In the genomic region with DNA sequence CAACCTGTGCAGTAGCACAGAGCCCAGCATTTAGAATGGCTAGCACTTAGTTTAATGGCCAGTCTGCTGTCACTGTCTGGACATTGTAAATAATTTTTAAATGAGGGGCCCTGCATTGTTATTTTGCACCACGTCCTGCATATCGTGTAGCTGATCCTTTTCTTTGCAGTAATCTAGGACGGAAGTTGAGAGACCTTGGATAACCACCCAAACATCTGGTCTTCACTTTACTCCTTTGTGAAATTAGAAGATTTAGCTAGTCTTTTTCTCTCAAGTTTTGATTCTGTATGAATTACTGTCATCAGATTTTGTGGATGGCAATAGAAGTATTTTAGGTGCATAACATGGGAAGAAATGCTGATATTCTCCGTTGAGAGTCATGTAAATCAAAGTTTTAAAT, we compare ENCODE assay signal across 8 cellular contexts. TPM values are rescaled to one million over a fixed set of nuclear protein-coding genes. Genes with fewer than 3 reads are reported as not detected.
A peak's percentile ranks its signal among the peaks of the same experiment; 100 is the strongest.
DNase-seq lines count a peak whose midpoint lies in the region; ATAC-seq and TF ChIP-seq lines count a peak whose summit lies in the region.

No MANE protein-coding gene starts in this region.

- H3K9ac ChIP-seq in skeletal muscle tissue (ENCODE audit: low read depth in 1 of 3, low read length in 3 of 3): peak overlapping the region; percentile 14 to 92 (median 40)

- peak overlapping the region; percentile 41 for H3K27ac Mint-ChIP-seq in T-helper 2 cell treated with Interferon-gamma antibody and Interleukin-4, amounts not matched to agents 5 μg/mL and 100 μg/mL, for 36 hours

- TF ChIP-seq POLR2A in Peyer's patch (IDR thresholded peaks at IDR 0.05): no peak

- H3K36me3 ChIP-seq in Peyer's patch (no peaks in the 10 kb centered on the region), skeletal muscle tissue (ENCODE audit: control insufficient read depth in 3 of 3, insufficient read depth in 3 of 3, low read length in 3 of 3) (peaks cover 0 to 26% (median 0%) of the 10 kb centered on the region in 3 donors)

- no peak for ATAC-seq in HG03342 (IDR thresholded peaks at IDR 0.05; ENCODE audit: unreplicated experiment)

- H3K36me3 Mint-ChIP-seq in T-helper 2 cell treated with Interferon-gamma antibody and Interleukin-4, amounts not matched to agents 5 μg/mL and 100 μg/mL, for 36 hours (ENCODE audit: low read depth): peaks cover 19% of the 10 kb centered on the region

- peaks cover under 1% of the 10 kb centered on the region for H3K27me3 Mint-ChIP-seq in T-helper 2 cell treated with Interferon-gamma antibody and Interleukin-4, amounts not matched to agents 5 μg/mL and 100 μg/mL, for 36 hours (ENCODE audit: low read depth)

- H3K4me3 ChIP-seq in Peyer's patch (peak overlapping the region in 3 of 4 donors; percentile 0 to 4 (median 3)), fibroblast of mammary gland (ENCODE audit: control insufficient read depth, low read depth, low read length) (peak overlapping the region; percentile 73), skeletal muscle tissue (ENCODE audit: low read length in 3 of 3) (peak overlapping the region; percentile 79 to 87 (median 83))

- no peaks in the 10 kb centered on the region for H3K27me3 ChIP-seq in Peyer's patch
- no peaks in the 10 kb centered on the region for H3K27me3 ChIP-seq in skeletal muscle tissue (ENCODE audit: control insufficient read depth in 3 of 3, insufficient read depth in 3 of 3, low read length in 3 of 3)

- H3K27ac ChIP-seq in Peyer's patch (peak overlapping the region in 2 of 4 donors; percentile 95 to 97), skeletal muscle tissue (ENCODE audit: low read depth, low read length) (no peak overlapping the region)

- H3K4me3 Mint-ChIP-seq in T-helper 2 cell treated with Interferon-gamma antibody and Interleukin-4, amounts not matched to agents 5 μg/mL and 100 μg/mL, for 36 hours: peak overlapping the region; percentile 78

- H3K9me3 Mint-ChIP-seq in T-helper 2 cell treated with Interferon-gamma antibody and Interleukin-4, amounts not matched to agents 5 μg/mL and 100 μg/mL, for 36 hours: no peaks in the 10 kb centered on the region

- peaks cover 31% of the 10 kb centered on the region for H3K4me1 Mint-ChIP-seq in T-helper 2 cell treated with Interferon-gamma antibody and Interleukin-4, amounts not matched to agents 5 μg/mL and 100 μg/mL, for 36 hours (ENCODE audit: low read depth)

- no peak for DNase-seq in T-helper 2 cell treated with Interferon-gamma antibody and Interleukin-4, amounts not matched to agents 5 μg/mL and 100 μg/mL, for 36 hours (ENCODE audit: low spot score)
- DNase-seq in T-helper 2 cell (no peak), Peyer's patch (no peak), fibroblast of mammary gland (ENCODE audit: low read depth) (no peak)
- DNase-seq in stimulated activated CD8-positive, alpha-beta memory T cell treated with anti-CD3 and anti-CD28 coated beads, Interleukin-4, amount 100 ng/mL, for 48 hours: no peak
- DNase-seq in effector CD8-positive, alpha-beta T cell (lab: John Stamatoyannopoulos, UW): no peak

- no peak for TF ChIP-seq CTCF in Peyer's patch (IDR thresholded peaks at IDR 0.05)
- TF ChIP-seq CTCF in fibroblast of mammary gland (conservative IDR thresholded peaks at IDR 0.05; ENCODE audit: control insufficient read depth, insufficient read depth, low read depth, low read length): no peak

- H3K9me3 ChIP-seq in Peyer's patch (no peaks in the 10 kb centered on the region), skeletal muscle tissue (ENCODE audit: control insufficient read depth in 3 of 3, low read length in 3 of 3) (no peaks in the 10 kb centered on the region)

- peaks cover 0 to 20% (median 6%) of the 10 kb centered on the region in 4 donors for H3K4me1 ChIP-seq in Peyer's patch
- H3K4me1 ChIP-seq in skeletal muscle tissue (ENCODE audit: control insufficient read depth in 3 of 3, insufficient read depth in 3 of 3, low read length in 3 of 3): peaks cover 23 to 43% (median 25%) of the 10 kb centered on the region in 3 donors

RNA-seq across cellular contexts. Expression of gene MIOS, which starts 1.9 kb away (rescaled TPM):
- total RNA-seq in Peyer's patch (10 to 100 TPM; 17.1 to 42.9 (median 26.8) TPM), skeletal muscle tissue (35.5 TPM)

RNA-seq across cellular contexts. Expression of gene COL28A1, which starts 32.9 kb away (rescaled TPM):
- total RNA-seq in Peyer's patch (1 to 10 TPM; 1.4 to 5.8 (median 1.9) TPM), skeletal muscle tissue (2.1 TPM)

Comparison
In these comparisons a context has a peak if more than half of its experiments do, and no peak if none do; other contexts are left out.
1. H3K4me3 ChIP-seq: peak in every context shown above with its lines; median percentile 83 in skeletal muscle tissue; 73 in fibroblast of mammary gland; 3 in Peyer's patch.